Comparison of ENCODE assay signal across 22 cellular contexts in genomic region chr16:10086620-10087019, GRCh38.
"Had no signal": no experiment of that assay in that cellular context is flagged by ENCODE, and none has a peak within 500 bp of the region (broad histone marks: within the 10 kb centered on the region; RNA-seq: fewer than 3 reads in every experiment).

No MANE protein-coding gene starts in this region.

- H3K36me3 ChIP-seq: lower lobe of right lung, suprapubic skin, transverse colon had no signal

- H3K27me3 ChIP-seq: foreskin keratinocyte, suprapubic skin, transverse colon had no signal

- ATAC-seq: foreskin keratinocyte; left colon; lower lobe of right lung; sciatic nerve; stimulated activated effector memory CD8-positive, alpha-beta T cell treated with anti-CD3 and anti-CD28 coated beads, Interleukin-12 subunit alpha, Interleukin-12 subunit beta, amount 100 ng/mL, for 72 hours; stimulated activated naive CD8-positive, alpha-beta T cell treated with anti-CD3 and anti-CD28 coated beads, Interleukin-15, amount 100 ng/mL, for 72 hours had no signal

- DNase-seq: activated CD8-positive, alpha-beta memory T cell treated with anti-CD3 and anti-CD28 coated beads for 24 hours; activated CD8-positive, alpha-beta memory T cell treated with anti-CD3 and anti-CD28 coated beads, Interleukin-2, amount 50 U/mL, for 4 hours; activated naive CD4-positive, alpha-beta T cell; activated naive CD8-positive, alpha-beta T cell treated with anti-CD3 and anti-CD28 coated beads, Interleukin-2, amount 10 ng/mL, durations not matched to agents 7 days and 5 days; activated T-cell treated with anti-CD3 and anti-CD28 coated beads, Interleukin-2, amount 50 U/mL, for 24 hours; amygdala; dermis blood vessel endothelial cell; effector memory CD4-positive, alpha-beta T cell; foreskin keratinocyte; hypothalamus; left colon; lower lobe of right lung; naive B cell; nucleus accumbens; small intestine; stimulated activated CD4-positive, alpha-beta T cell treated with anti-CD3 and anti-CD28 coated beads, Interleukin-2, amount 100 ng/mL, for 24 hours; stimulated activated naive CD8-positive, alpha-beta T cell treated with anti-CD3 and anti-CD28 coated beads, Interleukin-15, amount 100 ng/mL, for 72 hours; T-helper 1 cell; transverse colon had no signal

- H3K4me3 ChIP-seq: lower lobe of right lung, suprapubic skin, transverse colon had no signal

- H3K4me1 ChIP-seq: foreskin keratinocyte, lower lobe of right lung, suprapubic skin, transverse colon had no signal

- H3K9me3 ChIP-seq: lower lobe of right lung, suprapubic skin, transverse colon had no signal

- H3K27ac ChIP-seq: foreskin keratinocyte, lower lobe of right lung, suprapubic skin, transverse colon had no signal
